8 cellular contexts compared by ENCODE assay signal in the genomic region with DNA sequence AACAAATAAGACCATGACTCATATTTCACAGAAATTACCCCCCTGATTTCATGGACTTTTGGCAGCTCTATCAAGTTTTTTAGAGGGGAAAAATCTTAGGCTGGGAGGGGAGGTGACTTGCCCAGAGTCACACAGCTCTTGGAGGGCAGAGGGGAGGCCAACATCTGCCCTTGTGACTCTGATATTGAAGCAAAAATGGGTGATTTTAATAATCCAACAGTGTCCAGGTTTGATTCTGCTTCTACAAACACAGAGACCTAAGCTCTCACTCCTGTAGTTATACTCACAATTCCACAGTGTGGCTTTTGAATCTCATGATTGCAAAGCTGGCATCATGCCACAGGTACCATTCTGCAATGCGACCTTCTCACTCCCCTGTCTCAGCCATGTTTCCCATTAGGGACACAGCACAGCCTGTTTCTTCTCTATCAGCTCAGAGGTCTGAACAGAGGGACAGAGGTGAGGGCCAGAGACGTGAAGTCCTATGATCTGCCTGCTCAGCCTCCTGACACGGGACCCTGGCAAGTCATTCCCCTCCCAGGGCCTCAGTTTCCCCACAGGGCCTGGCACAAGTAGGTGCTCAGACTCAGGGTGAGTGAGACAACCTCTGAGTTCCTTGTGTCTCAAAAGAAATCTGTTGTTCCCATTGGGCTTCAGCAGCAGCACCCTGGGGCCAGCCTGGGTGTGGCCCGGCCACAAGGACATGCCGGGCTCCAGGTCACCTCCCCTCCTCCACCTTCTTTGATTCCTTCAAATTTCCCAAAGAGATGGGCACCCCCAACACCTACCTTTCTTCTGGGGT. TPM values are rescaled to one million over a fixed set of nuclear protein-coding genes. Genes with fewer than 3 reads are reported as not detected.
DNase-seq lines count a peak whose midpoint lies in the region; ATAC-seq, FAIRE-seq and TF ChIP-seq lines count a peak whose summit lies in the region.

No MANE protein-coding gene starts in this region.

- peak overlapping the region; percentile 65 for H3K9ac ChIP-seq in GM12878 (ENCODE audit: control insufficient read depth, insufficient read depth, low read length)

- H3K4me1 ChIP-seq in GM12878 (ENCODE audit: control insufficient read depth, insufficient read depth, low read length), result peaks cover 23% of the 10 kb centered on the region
- peaks cover 40% of the 10 kb centered on the region for H3K4me1 ChIP-seq in suprapubic skin

- intact Hi-C loops in GM12878 (cut with micrococcal nuclease; ENCODE audit: unreplicated experiment), result loop anchor here (5.0 kb wide), 1 partner anchor 39 kb away; no protein-coding TSS in a partner anchor

- CTCF ChIA-PET in GM12878 (lab: Yijun Ruan, JAX), result interaction anchor here (0.5 to 8.0 kb wide), 30 partner anchors 11 to 300 kb away, joined by 3 to 153 read pairs (median 4); a partner anchor contains a TSS

- TF ChIP-seq EP300 in GM12878 (IDR thresholded peaks at IDR 0.05; ENCODE audit: borderline replicate concordance in 1 of 2, control insufficient read depth in 1 of 2, low read depth in 2 of 2, low read length in 2 of 2) (no peak), suprapubic skin (IDR thresholded peaks at IDR 0.05) (no peak)

- H2AFZ ChIP-seq in GM12878 (ENCODE audit: control insufficient read depth, low read depth, low read length), result peak overlapping the region; percentile 61; the same call in 1 of the 2 replicates

- FAIRE-seq in GM12878 (lab: Jason Lieb, UNC), result no peak

- peak overlapping the region; percentile 85 for H3K4me3 ChIP-seq in GM06990 (replicated peaks; ENCODE audit: low read depth, low read length)
- H3K4me3 ChIP-seq in GM12878, result peak overlapping the region; percentile 96
- H3K4me3 ChIP-seq in kidney epithelial cell (ENCODE audit: low read depth, low read length), result peak overlapping the region; percentile 45
- H3K4me3 ChIP-seq in suprapubic skin, result peak overlapping the region; percentile 60

- DNase-seq in GM06990 (ENCODE audit: extremely low read depth, insufficient read length) (no peak), LHCN-M2 (ENCODE audit: low read depth) (peak; percentile 15), GM12878 (ENCODE audit: low read depth, low spot score) (no peak), kidney epithelial cell (ENCODE audit: low read depth) (no peak), suprapubic skin (ENCODE audit: low spot score in 2 of 2) (no peak), NCI-H226 (no peak)

- H3K9me3 ChIP-seq in GM12878 (replicated peaks; ENCODE audit: control insufficient read depth, insufficient read depth, low read length) (no peaks in the 10 kb centered on the region; the same call in 2 of the 3 replicates), suprapubic skin (no peaks in the 10 kb centered on the region)

- peaks cover 43% of the 10 kb centered on the region for H3K79me2 ChIP-seq in GM12878 (ENCODE audit: control insufficient read depth, insufficient read depth, low read length)

- POLR2A ChIA-PET in GM12878 (lab: Charles Lee), result interaction anchor here (1.0 to 7.7 kb wide), 5 partner anchors 9 to 243 kb away, joined by 3 to 99 read pairs (median 5); a partner anchor contains a TSS

- BruUV-seq in GM12878 (replicated peaks; lab: Mats Ljungman, UMichigan), result no TSS peak

- TF ChIP-seq CTCF in GM06990 (IDR thresholded peaks at IDR 0.05; ENCODE audit: insufficient read depth, low read length, poor library complexity, severe bottlenecking), result no peak
- no peak for TF ChIP-seq CTCF in GM12878 (IDR thresholded peaks at IDR 0.05 in 2 of 3, conservative IDR thresholded peaks at IDR 0.05 in 1 of 3; ENCODE audit: control insufficient read depth in 2 of 3, extremely low read depth in 1 of 3, insufficient read depth in 1 of 3, low read depth in 3 of 3, low read length in 3 of 3)
- TF ChIP-seq CTCF in kidney epithelial cell (IDR thresholded peaks at IDR 0.05; ENCODE audit: insufficient read depth, low read length, poor library complexity, severe bottlenecking), result no peak
- TF ChIP-seq CTCF in suprapubic skin (IDR thresholded peaks at IDR 0.05), result no peak

- in situ Hi-C loops in GM12878 (cut with MboI), result no loop called here

- peak overlapping the region; percentile 79 for H3K27ac ChIP-seq in GM12878 (ENCODE audit: control insufficient read depth, insufficient read depth)
- peak overlapping the region; percentile 84 for H3K27ac ChIP-seq in suprapubic skin

- no peak for TF ChIP-seq POLR2A in GM12878 (IDR thresholded peaks at IDR 0.05; ENCODE audit: low read depth, low read length)
- TF ChIP-seq POLR2A in suprapubic skin (IDR thresholded peaks at IDR 0.05), result no peak

- H3K36me3 ChIP-seq in GM06990 (ENCODE audit: control insufficient read depth, insufficient read depth, low read length) (no peaks in the 10 kb centered on the region; the same call in 1 of the 2 replicates), GM12878 (ENCODE audit: control insufficient read depth in 2 of 2, insufficient read depth in 2 of 2, low read length in 1 of 2) (peaks cover 0 to 10% of the 10 kb centered on the region in 2 experiments; a peak in 1 of 4 replicates), kidney epithelial cell (ENCODE audit: control insufficient read depth, insufficient read depth, low read length) (no peaks in the 10 kb centered on the region), suprapubic skin (no peaks in the 10 kb centered on the region)

- H3K27me3 ChIP-seq in GM06990 (replicated peaks; ENCODE audit: control insufficient read depth, insufficient read depth, low read length) (no peaks in the 10 kb centered on the region), GM12878 (replicated peaks in 1 of 2; ENCODE audit: control insufficient read depth in 2 of 2, insufficient read depth in 2 of 2, low read length in 1 of 2) (no peaks in the 10 kb centered on the region), kidney epithelial cell (ENCODE audit: control insufficient read depth, insufficient read depth, low read length) (no peaks in the 10 kb centered on the region), suprapubic skin (no peaks in the 10 kb centered on the region)

- TF ChIP-seq RAD21 in GM12878 (IDR thresholded peaks at IDR 0.05; ENCODE audit: insufficient read depth, low read depth, low read length), result no peak

- SMC1A ChIA-PET in GM12878 (lab: Charles Lee; ENCODE audit: uncharacterized antibody, unreplicated experiment), result interaction anchor here (0.9 to 9.5 kb wide), 20 partner anchors 10 to 141 kb away, joined by 3 to 165 read pairs (median 6); a partner anchor contains a TSS

- H3K4me2 ChIP-seq in GM12878 (ENCODE audit: control insufficient read depth, insufficient read depth), result peak overlapping the region; percentile 88

- peak; percentile 45 for ATAC-seq in GM12878
- no peak for ATAC-seq in HG03280 (IDR thresholded peaks at IDR 0.05; ENCODE audit: unreplicated experiment)
- ATAC-seq in GM21367 (IDR thresholded peaks at IDR 0.05; ENCODE audit: unreplicated experiment), result no peak

- WGBS in GM12878 (ENCODE audit: insufficient coverage, insufficient replicate concordance, low lambda C conversion rate, missing lambda C conversion rate), result 0% methylated on average over 5 of the region's 5 CpGs
- 6% methylated on average over 4 of the region's 5 CpGs for WGBS in suprapubic skin

- RAD21 ChIA-PET in GM12878 (lab: Charles Lee; ENCODE audit: unreplicated experiment), result interaction anchor here (0.7 to 4.7 kb wide), 15 partner anchors 15 to 243 kb away, joined by 3 to 100 read pairs (median 5); a partner anchor contains a TSS

- no peaks in the 10 kb centered on the region for H4K20me1 ChIP-seq in GM12878 (ENCODE audit: control insufficient read depth, insufficient read depth)

RNA-seq across cellular contexts. Expression of a gene that starts 0.8 kb away (rescaled TPM):
- total RNA-seq in LHCN-M2 (2014; rRNA removed) (38.3 and 44.6 TPM in 2 replicates), GM12878 (2014; rRNA removed) (25.1 and 26.6 TPM in 2 replicates), GM12878 (2014; rRNA removed; fragmentation: Illumina TruSeq; extraction: Trizol) (27.0 and 27.3 TPM in 2 replicates), GM12878 (2021) (29.0 and 32.9 TPM in 2 replicates), kidney epithelial cell (39.9 and 44.4 TPM in 2 replicates), suprapubic skin (10 to 100 TPM; 15.3 to 21.8 (median 17.1) TPM)
- 56.1 TPM for polyA plus RNA-seq in LHCN-M2 (2012)
- 49.8 and 51.5 TPM in 2 replicates for total RNA-seq in GM12878 (2013; cell fraction: nucleolus; rRNA removed)
- 33.3 TPM for polyA plus RNA-seq in GM12878 (2011; ENCODE audit: low read depth)
- polyA plus RNA-seq in GM12878 (2011; rRNA removed) (32.6 and 39.9 TPM in 2 replicates), GM12878 (2014; fragmentation: Illumina TruSeq; extraction: Trizol) (22.3 and 24.9 TPM in 2 replicates), GM12878 (2014; fragmentation: Nextera tagmentation; extraction: Ambion mirVana) (10 to 100 TPM in 1 of 2 experiments, 1 to 10 TPM in 1; 4.4 to 14.7 TPM), GM12878 (2014; rRNA removed) (26.9 and 27.4 TPM in 2 replicates), GM12878 (2016; fragmentation: Nextera tagmentation; extraction: Ambion mirVana) (10 to 100 TPM; 12.3 to 13.7 TPM)
- 46.3 and 57.5 TPM in 2 replicates for polyA plus RNA-seq in GM12878 (2011; cell fraction: cytosol; rRNA removed)
- 60.3 and 68.3 TPM in 2 replicates for polyA plus RNA-seq in GM12878 (2011; cell fraction: nucleus; rRNA removed)
- 50.1 and 55.3 TPM in 2 replicates for polyA plus RNA-seq in GM12878 (2012)
- polyA minus RNA-seq in GM12878 (2011; rRNA and poly(A)+ RNA removed), result 65.0 and 103 TPM in 2 replicates
- polyA minus RNA-seq in GM12878 (2011; cell fraction: cytosol; rRNA and poly(A)+ RNA removed), result 17.5 and 18.0 TPM in 2 replicates
- 14.6 and 21.5 TPM in 2 replicates for polyA minus RNA-seq in GM12878 (2011; cell fraction: nucleus; rRNA and poly(A)+ RNA removed)

RNA-seq across cellular contexts. Expression of a gene that starts 14.4 kb away (rescaled TPM):
- total RNA-seq in LHCN-M2 (2014; rRNA removed), result 1.4 and 1.7 TPM in 2 replicates
- 4.3 TPM for polyA plus RNA-seq in LHCN-M2 (2012)
- 27.2 and 29.3 TPM in 2 replicates for total RNA-seq in GM12878 (2013; cell fraction: nucleolus; rRNA removed)
- total RNA-seq in GM12878 (2014; rRNA removed), result 13.7 and 14.4 TPM in 2 replicates
- total RNA-seq in GM12878 (2014; rRNA removed; fragmentation: Illumina TruSeq; extraction: Trizol), result 12.6 and 13.1 TPM in 2 replicates
- total RNA-seq in GM12878 (2021), result 27.4 and 28.6 TPM in 2 replicates
- 63.5 TPM for polyA plus RNA-seq in GM12878 (2011; ENCODE audit: low read depth)
- 27.2 and 42.0 TPM in 2 replicates for polyA plus RNA-seq in GM12878 (2011; rRNA removed)
- polyA plus RNA-seq in GM12878 (2011; cell fraction: cytosol; rRNA removed), result 38.4 and 39.9 TPM in 2 replicates
- 65.7 and 104 TPM in 2 replicates for polyA plus RNA-seq in GM12878 (2011; cell fraction: nucleus; rRNA removed)
- 68.7 and 73.3 TPM in 2 replicates for polyA plus RNA-seq in GM12878 (2012)
- polyA plus RNA-seq in GM12878 (2014; fragmentation: Illumina TruSeq; extraction: Trizol), result 20.6 and 25.3 TPM in 2 replicates
- polyA plus RNA-seq in GM12878 (2014; fragmentation: Nextera tagmentation; extraction: Ambion mirVana), result 10 to 100 TPM in 1 of 2 experiments, 1 to 10 TPM in 1; 9.0 to 10.7 TPM
- 18.3 and 18.7 TPM in 2 replicates for polyA plus RNA-seq in GM12878 (2014; rRNA removed)
- 10 to 100 TPM; 17.2 to 18.0 TPM for polyA plus RNA-seq in GM12878 (2016; fragmentation: Nextera tagmentation; extraction: Ambion mirVana)
- polyA minus RNA-seq in GM12878 (2011; rRNA and poly(A)+ RNA removed), result 33.8 and 34.1 TPM in 2 replicates
- polyA minus RNA-seq in GM12878 (2011; cell fraction: cytosol; rRNA and poly(A)+ RNA removed), result 11.8 and 16.4 TPM in 2 replicates
- 15.2 and 21.3 TPM in 2 replicates for polyA minus RNA-seq in GM12878 (2011; cell fraction: nucleus; rRNA and poly(A)+ RNA removed)
- 1.8 and 2.3 TPM in 2 replicates for total RNA-seq in kidney epithelial cell
- total RNA-seq in suprapubic skin, result 1 to 10 TPM; 1.2 to 7.3 (median 3.0) TPM

RNA-seq across cellular contexts. Expression of a gene that starts 36.9 kb away (rescaled TPM):
- 0.17 TPM in 1 of 2 replicates, not detected in the other for total RNA-seq in LHCN-M2 (2014; rRNA removed)
- not detected for polyA plus RNA-seq in LHCN-M2 (2012)
- not detected in 2 replicates for total RNA-seq in GM12878 (2013; cell fraction: nucleolus; rRNA removed)
- total RNA-seq in GM12878 (2014; rRNA removed), result not detected in 2 replicates
- not detected in 2 replicates for total RNA-seq in GM12878 (2014; rRNA removed; fragmentation: Illumina TruSeq; extraction: Trizol)
- 0.13 TPM in 1 of 2 replicates, not detected in the other for total RNA-seq in GM12878 (2021)
- 0.09 TPM for polyA plus RNA-seq in GM12878 (2011; ENCODE audit: low read depth)
- not detected in 2 replicates for polyA plus RNA-seq in GM12878 (2011; rRNA removed)
- not detected in 2 replicates for polyA plus RNA-seq in GM12878 (2011; cell fraction: cytosol; rRNA removed)
- polyA plus RNA-seq in GM12878 (2011; cell fraction: nucleus; rRNA removed), result 0.04 and 0.09 TPM in 2 replicates
- 0.13 TPM in 1 of 2 replicates, not detected in the other for polyA plus RNA-seq in GM12878 (2012)
- 0.13 and 0.24 TPM in 2 replicates for polyA plus RNA-seq in GM12878 (2014; fragmentation: Illumina TruSeq; extraction: Trizol)
- not detected for polyA plus RNA-seq in GM12878 (2014; fragmentation: Nextera tagmentation; extraction: Ambion mirVana)
- polyA plus RNA-seq in GM12878 (2014; rRNA removed), result 0.03 and 0.22 TPM in 2 replicates
- polyA plus RNA-seq in GM12878 (2016; fragmentation: Nextera tagmentation; extraction: Ambion mirVana), result under 1 TPM in 1 of 2 experiments, not detected in 1; 0.19 TPM
- 0.26 TPM in 1 of 2 replicates, not detected in the other for polyA minus RNA-seq in GM12878 (2011; rRNA and poly(A)+ RNA removed)
- polyA minus RNA-seq in GM12878 (2011; cell fraction: cytosol; rRNA and poly(A)+ RNA removed), result not detected in 2 replicates
- polyA minus RNA-seq in GM12878 (2011; cell fraction: nucleus; rRNA and poly(A)+ RNA removed), result not detected in 2 replicates
- total RNA-seq in kidney epithelial cell, result not detected in 2 replicates
- total RNA-seq in suprapubic skin, result 1 to 10 TPM; 3.3 to 7.9 (median 6.4) TPM

Comparison
In these comparisons a context has a peak if more than half of its experiments do, and no peak if none do; other contexts are left out.
1. H3K4me3 ChIP-seq: peak in every context shown above with its lines; median percentile 96 in GM12878; 85 in GM06990; 60 in suprapubic skin; 45 in kidney epithelial cell.